In genomic region chr11:46238967-46239800, GRCh38 we compare ENCODE assay signal across 8 cellular contexts. TPM values are rescaled to one million over a fixed set of nuclear protein-coding genes. Genes with fewer than 3 reads are reported as not detected.
DNase-seq lines count a peak whose midpoint lies in the region; ATAC-seq and TF ChIP-seq lines count a peak whose summit lies in the region.

No MANE protein-coding gene starts in this region.

- peaks cover 3% of the 10 kb centered on the region for H3K27me3 Mint-ChIP-seq in dendritic cell treated with granulocyte-macrophage colony-stimulating factor and Interleukin-4, amounts not matched to agents 40 ng/mL and 50 ng/mL, for 4 days

- no peaks in the 10 kb centered on the region for H3K36me3 Mint-ChIP-seq in dendritic cell treated with granulocyte-macrophage colony-stimulating factor and Interleukin-4, amounts not matched to agents 40 ng/mL and 50 ng/mL, for 4 days (ENCODE audit: low read depth)

- no peaks in the 10 kb centered on the region for H3K9me3 Mint-ChIP-seq in dendritic cell treated with granulocyte-macrophage colony-stimulating factor and Interleukin-4, amounts not matched to agents 40 ng/mL and 50 ng/mL, for 4 days

- H3K27me3 ChIP-seq in ACC112 (ENCODE audit: insufficient read depth, low read length) (no peaks in the 10 kb centered on the region), liver (ENCODE audit: control insufficient read depth in 4 of 4, insufficient read depth in 4 of 4, low read length in 3 of 4) (peaks cover 0 to 7% (median 1%) of the 10 kb centered on the region in 4 donors)

- WGBS in liver = 12% methylated on average over 46 of the region's 46 CpGs

- peak; percentile 95 for TF ChIP-seq CTCF in liver (IDR thresholded peaks at IDR 0.05; ENCODE audit: low read depth, low read length, missing input control)

- peak; percentile 86 to 93 for TF ChIP-seq RAD21 in liver (IDR thresholded peaks at IDR 0.05)

- H2AFZ ChIP-seq in ACC112 (ENCODE audit: low read length, unreplicated experiment) = peak overlapping the region; percentile 73

- peaks cover 28% of the 10 kb centered on the region for H3K4me1 ChIP-seq in ACC112 (ENCODE audit: control insufficient read depth, insufficient read depth, low read length, unreplicated experiment)
- peaks cover 4 to 34% (median 17%) of the 10 kb centered on the region in 4 donors for H3K4me1 ChIP-seq in liver (ENCODE audit: control insufficient read depth in 4 of 4, insufficient read depth in 4 of 4, low read length in 3 of 4)

- H3K36me3 ChIP-seq in ACC112 (ENCODE audit: insufficient read depth, low read length) (no peaks in the 10 kb centered on the region), liver (ENCODE audit: control insufficient read depth in 4 of 4, insufficient read depth in 3 of 4, low read depth in 1 of 4, low read length in 3 of 4) (no peaks in the 10 kb centered on the region)

- DNase-seq in NCI-H460 (ENCODE audit: extremely low read depth, low read depth) = peak; percentile 74
- peak; percentile 79 for DNase-seq in activated CD4-positive, alpha-beta T cell treated with anti-CD3 and anti-CD28 coated beads, Interleukin-2, amount 50 U/mL, for 1 hour
- DNase-seq in stimulated activated CD4-positive, alpha-beta T cell treated with anti-CD3 and anti-CD28 coated beads, Interleukin-2, amount 100 ng/mL, for 48 hours = peak; percentile 74 to 87

- peak overlapping the region; percentile 80 for H3K27ac ChIP-seq in ACC112 (ENCODE audit: low read depth, low read length)
- peak overlapping the region; percentile 53 to 74 for H3K27ac ChIP-seq in liver (ENCODE audit: low read depth in 1 of 2, low read length in 2 of 2)

- H3K79me2 ChIP-seq in ACC112 (ENCODE audit: control insufficient read depth, insufficient read depth, low read length, unreplicated experiment) = peaks cover 4% of the 10 kb centered on the region

- peak overlapping the region; percentile 82 for H3K27ac Mint-ChIP-seq in dendritic cell treated with granulocyte-macrophage colony-stimulating factor and Interleukin-4, amounts not matched to agents 40 ng/mL and 50 ng/mL, for 4 days

- H3K4me3 ChIP-seq in ACC112 (ENCODE audit: low read depth, low read length) = peak overlapping the region; percentile 90
- peak overlapping the region in 1 of 3 donors; percentile 33 for H3K4me3 ChIP-seq in liver (ENCODE audit: low read depth in 1 of 3, low read length in 3 of 3)

- peaks cover 0 to 5% (median 1%) of the 10 kb centered on the region in 4 donors for H3K9me3 ChIP-seq in liver (ENCODE audit: control insufficient read depth in 4 of 4, low read length in 3 of 4)

- ATAC-seq in GM18858 (IDR thresholded peaks at IDR 0.05; ENCODE audit: unreplicated experiment) (peak; percentile 64), HG03159 (IDR thresholded peaks at IDR 0.05; ENCODE audit: unreplicated experiment) (peak; percentile 66)

- H3K4me3 Mint-ChIP-seq in dendritic cell treated with granulocyte-macrophage colony-stimulating factor and Interleukin-4, amounts not matched to agents 40 ng/mL and 50 ng/mL, for 4 days = peak overlapping the region; percentile 68

- no peak overlapping the region for H3K9ac ChIP-seq in liver (ENCODE audit: low read depth in 1 of 2, low read length in 2 of 2)

- intact Hi-C loops in dendritic cell treated with granulocyte-macrophage colony-stimulating factor and Interleukin-4, amounts not matched to agents 40 ng/mL and 50 ng/mL, for 4 days (cut with micrococcal nuclease) = loop anchor here (1.0 to 5.0 kb wide), 2 partner anchors 69 to 112 kb away; no protein-coding TSS in a partner anchor

- peaks cover 51% of the 10 kb centered on the region for H3K4me1 Mint-ChIP-seq in dendritic cell treated with granulocyte-macrophage colony-stimulating factor and Interleukin-4, amounts not matched to agents 40 ng/mL and 50 ng/mL, for 4 days (ENCODE audit: low read depth)

TF ChIP-seq in liver, 16 proteins besides CTCF, POLR2A, EP300 and RAD21:
- TF ChIP-seq RXRA (IDR thresholded peaks at IDR 0.05) = no peak
- peak; percentile 21 for TF ChIP-seq YY1 (IDR thresholded peaks at IDR 0.05)

RNA-seq across cellular contexts. Expression of gene CREB3L1, which starts 38.3 kb away (rescaled TPM):
- 0.12 and 1.7 TPM in 2 replicates for total RNA-seq in NCI-H460 (2014; rRNA removed; shearing (Covaris generic))
- polyA plus RNA-seq in NCI-H460 (2014; cell fraction: nucleus; rRNA removed) = not detected in 2 replicates
- total RNA-seq in liver = 1 to 10 TPM in 1 of 2 donors, under 1 TPM in 1; 0.17 to 1.3 TPM
- under 1 TPM; 0.14 to 0.50 TPM for polyA plus RNA-seq in liver
